26 cellular contexts compared by ENCODE assay signal in genomic region chr4:73901031-73901430, GRCh38. TPM values are rescaled to one million over a fixed set of nuclear protein-coding genes. Genes with fewer than 3 reads are reported as not detected.
DNase-seq lines count a peak whose midpoint lies in the region; ATAC-seq, FAIRE-seq and TF ChIP-seq lines count a peak whose summit lies in the region.
"Had no signal": no experiment of that assay in that cellular context is flagged by ENCODE, and none has a peak within 500 bp of the region (broad histone marks: within the 10 kb centered on the region; RNA-seq: fewer than 3 reads in every experiment).

No MANE protein-coding gene starts in this region.

- H3K27me3 ChIP-seq in IMR-90 (ENCODE audit: control insufficient read depth, insufficient read depth, low read length) (peaks cover 4% of the 10 kb centered on the region; the same call in 1 of the 2 replicates), keratinocyte (ENCODE audit: control insufficient read depth, extremely low read depth, insufficient read depth, low read length) (no peaks in the 10 kb centered on the region), esophagus squamous epithelium (no peaks in the 10 kb centered on the region), trophoblast cell (ENCODE audit: insufficient read depth, low read length) (no peaks in the 10 kb centered on the region)
- H3K27me3 ChIP-seq: body of pancreas, colonic mucosa, gastrocnemius medialis, uterus had no signal

- DNase-seq in AG09319 (ENCODE audit: extremely low read depth, low read depth) (peak; percentile 78), IMR-90 (peak; percentile 37), astrocyte of the cerebellum (ENCODE audit: low read depth) (peak; percentile 99), keratinocyte (ENCODE audit: low read depth, low spot score) (no peak), RWPE1 (ENCODE audit: low spot score) (no peak), OCI-M2 (lab: John Stamatoyannopoulos, UW; ENCODE audit: unreplicated experiment) (no peak), esophagus squamous epithelium (lab: John Stamatoyannopoulos, UW) (no peak), trophoblast cell (no peak)
- DNase-seq: activated CD8-positive, alpha-beta T cell treated with anti-CD3 and anti-CD28 coated beads, Interleukin-2, amount 10 ng/mL, durations not matched to agents 7 days and 5 days; activated naive CD4-positive, alpha-beta T cell treated with anti-CD3 and anti-CD28 coated beads for 36 hours; activated T-cell treated with anti-CD3 and anti-CD28 coated beads, Interleukin-2, amount 50 U/mL, for 4 hours; body of pancreas; CD8-positive, alpha-beta T cell; colonic mucosa; gastrocnemius medialis; KG1; NCI-H1417 treated with DMSO at 0.1 percent for 48 hours; NCI-H526 treated with DMSO at 0.1 percent for 48 hours; PC-9; psoas muscle; stimulated activated CD8-positive, alpha-beta memory T cell treated with anti-CD3 and anti-CD28 coated beads, Interleukin-4, amount 100 ng/mL, for 48 hours; substantia nigra; T-helper 2 cell; uterus had no signal

- intact Hi-C loops in IMR-90 (cut with micrococcal nuclease) (no loop called here), esophagus squamous epithelium (cut with DNase I) (no loop called here)

- no CpG with 5 or more reads among the region's 5 CpGs for WGBS in IMR-90 (ENCODE audit: extremely low coverage in 2 of 2, insufficient read length in 1 of 2), 2 experiments
- WGBS in esophagus squamous epithelium, 2 donors: 73 to 85% methylated on average over 5 of the region's 5 CpGs
- WGBS in trophoblast cell (ENCODE audit: extremely low coverage, insufficient coverage, insufficient read length): no CpG with 5 or more reads among the region's 5 CpGs

- H2AK5ac ChIP-seq in IMR-90 (ENCODE audit: low read depth, low read length) (no peak overlapping the region), trophoblast cell (ENCODE audit: low read length) (no peak overlapping the region)

- dilution Hi-C loops in IMR-90 (cut with HindIII; ENCODE audit: low sequenced_read_pairs, unreplicated experiment) (no loop called here), keratinocyte (cut with MboI; ENCODE audit: extremely low pct_ligation_motif_present, low sequenced_read_pairs) (no loop called here)

- no peak overlapping the region for H4K12ac ChIP-seq in trophoblast cell (ENCODE audit: low read depth, low read length)

- H3K18ac ChIP-seq in IMR-90 (ENCODE audit: low read depth, low read length): peak overlapping the region; percentile 53; the same call in 1 of the 2 replicates
- H3K18ac ChIP-seq in trophoblast cell (ENCODE audit: low read length): no peak overlapping the region

- H3K27ac ChIP-seq in IMR-90 (ENCODE audit: insufficient read depth, low read length): no peak overlapping the region
- H3K27ac ChIP-seq in keratinocyte (ENCODE audit: control insufficient read depth, insufficient read depth, low read length): no peak overlapping the region
- no peak overlapping the region for H3K27ac ChIP-seq in RWPE1
- no peak overlapping the region for H3K27ac ChIP-seq in esophagus squamous epithelium
- H3K27ac ChIP-seq in trophoblast cell (ENCODE audit: low read depth, low read length): no peak overlapping the region
- H3K27ac ChIP-seq: body of pancreas, colonic mucosa, gastrocnemius medialis, PC-9, psoas muscle, uterus had no signal

- H3K56ac ChIP-seq in IMR-90 (ENCODE audit: extremely low read depth, insufficient read depth, low read length): no peak overlapping the region

- H4K8ac ChIP-seq in IMR-90 (ENCODE audit: low read depth in 2 of 2, low read length in 2 of 2) (no peak overlapping the region), trophoblast cell (ENCODE audit: low read depth, low read length) (no peak overlapping the region)

- no peak for TF ChIP-seq RAD21 in IMR-90 (IDR thresholded peaks at IDR 0.05; ENCODE audit: low read length)

- H3K9me1 ChIP-seq in IMR-90 (ENCODE audit: insufficient read depth, low read length): no peaks in the 10 kb centered on the region
- no peaks in the 10 kb centered on the region for H3K9me1 ChIP-seq in keratinocyte (ENCODE audit: control insufficient read depth, extremely low read depth, insufficient read depth, low read length)

- no peak overlapping the region for H4K5ac ChIP-seq in IMR-90 (ENCODE audit: low read depth, low read length)

- H3K4ac ChIP-seq in IMR-90 (ENCODE audit: low read depth, low read length) (no peak overlapping the region), trophoblast cell (ENCODE audit: low read depth, low read length) (no peak overlapping the region)

- TF ChIP-seq CTCF in AG09319 (IDR thresholded peaks at IDR 0.05; ENCODE audit: low read depth, low read length) (no peak), IMR-90 (conservative IDR thresholded peaks at IDR 0.05; ENCODE audit: low read depth, low read length) (no peak), astrocyte of the cerebellum (IDR thresholded peaks at IDR 0.05; ENCODE audit: low read depth, low read length, missing control alignments) (no peak), keratinocyte (optimal IDR thresholded peaks at IDR 0.05 in 1 of 3, IDR thresholded peaks at IDR 0.05 in 1 of 3, conservative IDR thresholded peaks at IDR 0.05 in 1 of 3; ENCODE audit: extremely low read depth in 1 of 3, insufficient read depth in 2 of 3, low read length in 3 of 3) (no peak), RWPE1 (conservative IDR thresholded peaks at IDR 0.05; ENCODE audit: low read depth) (no peak), esophagus squamous epithelium (IDR thresholded peaks at IDR 0.05) (no peak)

- H4K91ac ChIP-seq in IMR-90 (ENCODE audit: insufficient read depth, low read depth, low read length) (no peak overlapping the region), trophoblast cell (ENCODE audit: low read depth, low read length) (no peak overlapping the region)

- H3K4me3 ChIP-seq in IMR-90 (ENCODE audit: insufficient read depth, low read depth, low read length) (no peak overlapping the region), astrocyte of the cerebellum (ENCODE audit: low read depth, low read length) (no peak overlapping the region), keratinocyte (ENCODE audit: control insufficient read depth in 2 of 3, extremely low read depth in 1 of 3, insufficient read depth in 2 of 3, low read depth in 1 of 3, low read length in 3 of 3) (no peak overlapping the region), esophagus squamous epithelium (no peak overlapping the region), trophoblast cell (ENCODE audit: low read depth, low read length) (no peak overlapping the region)
- H3K4me3 ChIP-seq: body of pancreas, colonic mucosa, gastrocnemius medialis, PC-9, psoas muscle, uterus had no signal

- H3K4me1 ChIP-seq in IMR-90 (ENCODE audit: control insufficient read depth, insufficient read depth, low read length) (no peaks in the 10 kb centered on the region), keratinocyte (ENCODE audit: control insufficient read depth, extremely low read depth, insufficient read depth, low read length) (peaks cover 8% of the 10 kb centered on the region), esophagus squamous epithelium (no peaks in the 10 kb centered on the region), trophoblast cell (ENCODE audit: control insufficient read depth in 1 of 2, insufficient read depth in 2 of 2, low read length in 2 of 2) (no peaks in the 10 kb centered on the region)
- H3K4me1 ChIP-seq: colonic mucosa, gastrocnemius medialis, psoas muscle, uterus had no signal

- H2BK15ac ChIP-seq in IMR-90 (ENCODE audit: low read depth, low read length): peak overlapping the region; percentile 1; the same call in 1 of the 3 replicates

- H2AFZ ChIP-seq in IMR-90 (replicated peaks; ENCODE audit: low read length, poor library complexity) (no peak overlapping the region), keratinocyte (ENCODE audit: control insufficient read depth, low read length) (no peak overlapping the region), trophoblast cell (ENCODE audit: insufficient read depth, low read length, poor library complexity) (no peak overlapping the region)
- H2AFZ ChIP-seq: PC-9 had no signal

- no peak for ATAC-seq in IMR-90 (ENCODE audit: low read depth)
- ATAC-seq: activated CD8-positive, alpha-beta T cell treated with anti-CD3 and anti-CD28 coated beads, Interleukin-2, amount 10 ng/mL, durations not matched to agents 7 days and 5 days; activated T-cell treated with anti-CD3 and anti-CD28 coated beads, Interleukin-2, amount 50 U/mL, for 4 hours; body of pancreas; CD8-positive, alpha-beta T cell; gastrocnemius medialis; left lobe of liver; psoas muscle had no signal

- H2BK12ac ChIP-seq in trophoblast cell (ENCODE audit: low read length): no peak overlapping the region

- no peak overlapping the region for H3K4me2 ChIP-seq in IMR-90 (ENCODE audit: low read depth, low read length)
- H3K4me2 ChIP-seq in keratinocyte (ENCODE audit: control insufficient read depth, extremely low read depth, insufficient read depth, low read depth, low read length): no peak overlapping the region
- H3K4me2 ChIP-seq in trophoblast cell (ENCODE audit: low read length): no peak overlapping the region
- H3K4me2 ChIP-seq: PC-9 had no signal

- no peak overlapping the region for H2BK20ac ChIP-seq in IMR-90 (ENCODE audit: low read depth, low read length)

- CTCF ChIA-PET in IMR-90 (lab: Yijun Ruan, JAX) (no interaction called here), RWPE1 (lab: Yijun Ruan, JAX) (interaction anchor here (0.7 kb wide), 1 partner anchor 654 kb away, joined by 4 read pairs; no protein-coding TSS in a partner anchor)

- peak; percentile 32 for FAIRE-seq in keratinocyte (lab: Jason Lieb, UNC)

- TF ChIP-seq POLR2A in IMR-90 (IDR thresholded peaks at IDR 0.05; ENCODE audit: low read depth, low read length) (no peak), esophagus squamous epithelium (IDR thresholded peaks at IDR 0.05) (no peak)

- H3K79me2 ChIP-seq in keratinocyte (ENCODE audit: control insufficient read depth, insufficient read depth, low read length) (no peaks in the 10 kb centered on the region), trophoblast cell (ENCODE audit: control insufficient read depth, insufficient read depth, low read length, poor library complexity) (no peaks in the 10 kb centered on the region)

- H4K20me1 ChIP-seq in IMR-90 (ENCODE audit: insufficient read depth, low read length) (no peaks in the 10 kb centered on the region), keratinocyte (ENCODE audit: control insufficient read depth, extremely low read depth, insufficient read depth, low read length) (no peaks in the 10 kb centered on the region)

- no TSS peak for BruUV-seq in IMR-90 (replicated peaks; lab: Mats Ljungman, UMichigan)

- POLR2A ChIA-PET in IMR-90 (lab: Charles Lee; ENCODE audit: unreplicated experiment): no interaction called here
- POLR2A ChIA-PET in RWPE1 (lab: Yijun Ruan, JAX; ENCODE audit: low non-redundant PET): no interaction called here

- no peak overlapping the region for H2AK9ac ChIP-seq in IMR-90 (replicated peaks; ENCODE audit: low read depth, low read length, poor library complexity)

- H3K14ac ChIP-seq in IMR-90 (replicated peaks; ENCODE audit: low read depth, low read length): no peak overlapping the region
- no peak overlapping the region for H3K14ac ChIP-seq in trophoblast cell (ENCODE audit: low read length)

- H2BK120ac ChIP-seq in IMR-90 (ENCODE audit: low read depth, low read length) (no peak overlapping the region), trophoblast cell (ENCODE audit: insufficient read depth, low read length, poor library complexity) (no peak overlapping the region)

- H3K9ac ChIP-seq in IMR-90 (ENCODE audit: low read depth, low read length) (no peak overlapping the region), keratinocyte (ENCODE audit: control insufficient read depth, extremely low read depth, insufficient read depth, low read length) (no peak overlapping the region), trophoblast cell (ENCODE audit: low read length) (no peak overlapping the region)

- H3K23ac ChIP-seq in IMR-90 (ENCODE audit: low read depth, low read length) (no peak overlapping the region), trophoblast cell (ENCODE audit: low read length) (no peak overlapping the region)

- H3K79me1 ChIP-seq in IMR-90 (ENCODE audit: low read depth in 1 of 2, low read length in 2 of 2): no peaks in the 10 kb centered on the region
- H3K79me1 ChIP-seq in trophoblast cell (ENCODE audit: low read length): no peaks in the 10 kb centered on the region

- H3K36me3 ChIP-seq in IMR-90 (ENCODE audit: control insufficient read depth, insufficient read depth, low read length): no peaks in the 10 kb centered on the region
- H3K36me3 ChIP-seq in keratinocyte (ENCODE audit: control insufficient read depth in 2 of 2, extremely low read depth in 1 of 2, insufficient read depth in 2 of 2, low read length in 2 of 2): no peaks in the 10 kb centered on the region
- no peaks in the 10 kb centered on the region for H3K36me3 ChIP-seq in esophagus squamous epithelium
- no peaks in the 10 kb centered on the region for H3K36me3 ChIP-seq in trophoblast cell (ENCODE audit: control insufficient read depth in 1 of 2, insufficient read depth in 2 of 2, low read length in 2 of 2)
- H3K36me3 ChIP-seq: colonic mucosa, gastrocnemius medialis, uterus had no signal

- no peaks in the 10 kb centered on the region for H3K9me3 ChIP-seq in IMR-90 (ENCODE audit: control insufficient read depth, insufficient read depth, low read length)
- H3K9me3 ChIP-seq in keratinocyte (ENCODE audit: control insufficient read depth, low read depth, low read length): no peaks in the 10 kb centered on the region
- H3K9me3 ChIP-seq in esophagus squamous epithelium: no peaks in the 10 kb centered on the region
- no peaks in the 10 kb centered on the region for H3K9me3 ChIP-seq in trophoblast cell (ENCODE audit: insufficient read depth, low read depth, low read length)
- H3K9me3 ChIP-seq: body of pancreas, colonic mucosa, gastrocnemius medialis, psoas muscle, uterus had no signal

- in situ Hi-C loops in IMR-90 (cut with MboI; ENCODE audit: low sequenced_read_pairs) (no loop called here), astrocyte of the cerebellum (cut with HindIII; ENCODE audit: low sequenced_read_pairs) (no loop called here)

- H2BK5ac ChIP-seq in IMR-90 (ENCODE audit: low read depth, low read length, poor library complexity, severe bottlenecking): no peak overlapping the region
- H2BK5ac ChIP-seq in trophoblast cell (ENCODE audit: low read depth, low read length, poor library complexity): no peak overlapping the region

RNA-seq across cellular contexts. Expression of gene CXCL1, which starts 31.8 kb away (rescaled TPM):
- not detected in 2 replicates for total RNA-seq in IMR-90 (2012; rRNA removed)
- 1.1 and 2.0 TPM in 2 replicates for polyA plus RNA-seq in IMR-90 (2012; rRNA removed)
- polyA plus RNA-seq in IMR-90 (2012; cell fraction: cytosol; rRNA removed): 0.04 and 0.90 TPM in 2 replicates
- 0.33 and 0.55 TPM in 2 replicates for polyA plus RNA-seq in IMR-90 (2012; cell fraction: nucleus; rRNA removed; ENCODE audit: low replicate concordance)
- polyA plus RNA-seq in keratinocyte: 12.0 to 40.7 TPM (median 35.5 TPM) in 3 replicates
- polyA plus RNA-seq in keratinocyte (2011; ENCODE audit: low read depth): 1.1 TPM
- 36.6 and 37.0 TPM in 2 replicates for polyA plus RNA-seq in keratinocyte (2011; cell fraction: cytosol; rRNA removed)
- 92.7 and 98.5 TPM in 2 replicates for polyA plus RNA-seq in keratinocyte (2011; cell fraction: nucleus; rRNA removed)
- 3.6 and 28.9 TPM in 2 replicates for polyA plus RNA-seq in keratinocyte (2012; ENCODE audit: low replicate concordance)
- polyA minus RNA-seq in keratinocyte: 1.6 to 8.3 TPM (median 3.4 TPM) in 3 replicates
- 8.6 TPM for polyA minus RNA-seq in keratinocyte (2011; cell fraction: cytosol; rRNA and poly(A)+ RNA removed)
- polyA minus RNA-seq in keratinocyte (2011; cell fraction: nucleus; rRNA and poly(A)+ RNA removed): 10.4 and 15.7 TPM in 2 replicates
- total RNA-seq in esophagus squamous epithelium: 100 to 1,000 TPM in 1 of 4 donors, 10 to 100 TPM in 2, 1 to 10 TPM in 1; 9.5 to 152 (median 50.1) TPM
- 0.25 and 0.31 TPM in 2 replicates for polyA plus RNA-seq in trophoblast cell (2013)
- total RNA-seq: activated CD8-positive, alpha-beta T cell treated with anti-CD3 and anti-CD28 coated beads, Interleukin-2, amount 10 ng/mL, durations not matched to agents 7 days and 5 days; activated naive CD4-positive, alpha-beta T cell treated with anti-CD3 and anti-CD28 coated beads for 36 hours; activated T-cell treated with anti-CD3 and anti-CD28 coated beads, Interleukin-2, amount 50 U/mL, for 4 hours; CD8-positive, alpha-beta T cell; neural crest cell had no signal

RNA-seq across cellular contexts. Expression of gene PF4V1, which starts 47.9 kb away (rescaled TPM):
- total RNA-seq in IMR-90 (2012; rRNA removed) (not detected in 2 replicates), esophagus squamous epithelium (not detected)
- polyA plus RNA-seq in IMR-90 (2012; rRNA removed) (not detected in 2 replicates), keratinocyte (not detected in 3 replicates)
- polyA plus RNA-seq in IMR-90 (2012; cell fraction: cytosol; rRNA removed): not detected in 2 replicates
- not detected in 2 replicates for polyA plus RNA-seq in IMR-90 (2012; cell fraction: nucleus; rRNA removed; ENCODE audit: low replicate concordance)
- polyA plus RNA-seq in keratinocyte (2011; ENCODE audit: low read depth): not detected
- polyA plus RNA-seq in keratinocyte (2011; cell fraction: cytosol; rRNA removed): not detected in 2 replicates
- polyA plus RNA-seq in keratinocyte (2011; cell fraction: nucleus; rRNA removed): not detected in 2 replicates
- not detected in 2 replicates for polyA plus RNA-seq in keratinocyte (2012; ENCODE audit: low replicate concordance)
- polyA minus RNA-seq in keratinocyte: not detected in 3 replicates
- polyA minus RNA-seq in keratinocyte (2011; cell fraction: cytosol; rRNA and poly(A)+ RNA removed): not detected
- not detected in 2 replicates for polyA minus RNA-seq in keratinocyte (2011; cell fraction: nucleus; rRNA and poly(A)+ RNA removed)
- polyA plus RNA-seq in trophoblast cell (2013): not detected in 2 replicates
- total RNA-seq: activated CD8-positive, alpha-beta T cell treated with anti-CD3 and anti-CD28 coated beads, Interleukin-2, amount 10 ng/mL, durations not matched to agents 7 days and 5 days; activated naive CD4-positive, alpha-beta T cell treated with anti-CD3 and anti-CD28 coated beads for 36 hours; activated T-cell treated with anti-CD3 and anti-CD28 coated beads, Interleukin-2, amount 50 U/mL, for 4 hours; body of pancreas; CD8-positive, alpha-beta T cell; colonic mucosa; gastrocnemius medialis; left lobe of liver; neural crest cell; PC-9; psoas muscle; uterus had no signal

Comparison
In these comparisons a context has a peak if more than half of its experiments do, and no peak if none do; other contexts are left out.
1. DNase-seq: peak in AG09319 (single experiment), IMR-90 (single experiment) and astrocyte of the cerebellum (single experiment); none in keratinocyte (single experiment), RWPE1 (single experiment), OCI-M2 (single experiment), esophagus squamous epithelium (single experiment) and trophoblast cell (0 of 2).
2. RNA of gene CXCL1, which starts 31.8 kb away (total RNA-seq): 9.5 to 152 TPM in esophagus squamous epithelium; not detected in IMR-90; every median in the first group is over 10 times any median in the second.